ENCODE assay signal across 26 cellular contexts in the genomic region with DNA sequence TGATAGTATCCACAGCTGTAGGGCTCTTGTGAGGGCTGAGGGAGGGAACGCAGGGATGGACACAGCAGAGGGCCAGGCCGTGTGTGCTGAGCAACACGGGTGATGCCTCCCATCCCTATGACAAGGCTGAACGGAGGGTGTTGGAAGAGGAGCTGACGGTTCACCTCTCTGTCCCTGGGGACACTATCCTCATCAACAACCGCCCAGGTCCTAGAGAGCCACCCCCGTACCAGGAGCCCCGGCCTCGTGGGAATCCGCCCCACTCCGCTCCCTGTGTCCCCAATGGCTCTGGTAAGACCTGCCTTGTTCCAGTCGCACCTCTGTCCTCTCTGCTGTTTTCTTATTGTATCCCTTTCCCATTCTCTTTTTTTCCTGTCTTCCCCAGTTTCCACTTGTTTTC. TPM values are rescaled to one million over a fixed set of nuclear protein-coding genes. Genes with fewer than 3 reads are reported as not detected.
"Had no signal": no experiment of that assay in that cellular context is flagged by ENCODE, and none has a peak within 500 bp of the region (broad histone marks: within the 10 kb centered on the region; RNA-seq: fewer than 3 reads in every experiment).

No MANE protein-coding gene starts in this region.

- H3K4me3 ChIP-seq: cardiac muscle cell, SK-N-MC had no signal

- DNase-seq: activated CD4-positive, alpha-beta T cell treated with anti-CD3 and anti-CD28 coated beads for 48 hours; activated CD4-positive, alpha-beta T cell treated with anti-CD3 and anti-CD28 coated beads, Interleukin-2, amount 50 U/mL, for 4 hours; activated CD4-positive, CD25-positive, alpha-beta regulatory T cell treated with anti-CD3 and anti-CD28 coated beads, Interleukin-2, amount 50 U/mL, for 72 hours; activated CD8-positive, alpha-beta memory T cell treated with anti-CD3 and anti-CD28 coated beads, Interleukin-2, amount 50 U/mL, for 48 hours; activated CD8-positive, alpha-beta T cell treated with anti-CD3 and anti-CD28 coated beads, Interleukin-2, amount 10 ng/mL, durations not matched to agents 7 days and 5 days; activated T-cell treated with anti-CD3 and anti-CD28 coated beads, Interleukin-2, amount 50 U/mL, for 1 hour; KG1; NCI-H1092; NCI-H1417; NCI-H1694; NCI-H2029; NCI-H2107; NCI-H446; NCI-H524; PC-3; SW 1271 had no signal

- ATAC-seq: activated CD8-positive, alpha-beta T cell treated with anti-CD3 and anti-CD28 coated beads, Interleukin-2, amount 10 ng/mL, durations not matched to agents 7 days and 5 days; PC-3; WTC11 had no signal

- FAIRE-seq: RCC 7860 had no signal

- H3K4me3 Mint-ChIP-seq: activated CD8-positive, alpha-beta T cell treated with anti-CD3 and anti-CD28 coated beads, Interleukin-2, amount 10 ng/mL, durations not matched to agents 7 days and 5 days; activated naive CD4-positive, alpha-beta T cell treated with anti-CD3 and anti-CD28 coated beads, Interleukin-2, amount 50 U/mL, for 24 hours; WTC11 had no signal

- H3K27me3 ChIP-seq: cardiac muscle cell had no signal

- H3K4me1 Mint-ChIP-seq: activated naive CD4-positive, alpha-beta T cell treated with anti-CD3 and anti-CD28 coated beads, Interleukin-2, amount 50 U/mL, for 24 hours had no signal

- H3K27ac Mint-ChIP-seq: activated CD8-positive, alpha-beta T cell treated with anti-CD3 and anti-CD28 coated beads, Interleukin-2, amount 10 ng/mL, durations not matched to agents 7 days and 5 days; activated naive CD4-positive, alpha-beta T cell treated with anti-CD3 and anti-CD28 coated beads, Interleukin-2, amount 50 U/mL, for 24 hours; IgD-negative memory B cell; WTC11 had no signal

- H3K9me3 Mint-ChIP-seq: activated naive CD4-positive, alpha-beta T cell treated with anti-CD3 and anti-CD28 coated beads, Interleukin-2, amount 50 U/mL, for 24 hours; IgD-negative memory B cell; WTC11 had no signal

- H3K27me3 Mint-ChIP-seq: activated naive CD4-positive, alpha-beta T cell treated with anti-CD3 and anti-CD28 coated beads, Interleukin-2, amount 50 U/mL, for 24 hours had no signal

- H3K27ac ChIP-seq: cardiac muscle cell, SK-N-MC had no signal

RNA-seq across cellular contexts. Expression of gene SFTA2, which starts 37.6 kb away (rescaled TPM):
- total RNA-seq: activated CD8-positive, alpha-beta T cell treated with anti-CD3 and anti-CD28 coated beads, Interleukin-2, amount 10 ng/mL, durations not matched to agents 7 days and 5 days; aorta; cardiac muscle cell; LHCN-M2; M059J; PC-3; T-helper 1 cell treated with Interleukin-12 subunit alpha and Interleukin-12 subunit beta and Interleukin-4 antibody, amounts not matched to agents 30 ng/mL and 1 ng/mL, for 36 hours; WTC11 had no signal

RNA-seq across cellular contexts. Expression of gene MUCL3, which starts 46.4 kb away (rescaled TPM):
- total RNA-seq: activated CD8-positive, alpha-beta T cell treated with anti-CD3 and anti-CD28 coated beads, Interleukin-2, amount 10 ng/mL, durations not matched to agents 7 days and 5 days; aorta; cardiac muscle cell; LHCN-M2; M059J; T-helper 1 cell treated with Interleukin-12 subunit alpha and Interleukin-12 subunit beta and Interleukin-4 antibody, amounts not matched to agents 30 ng/mL and 1 ng/mL, for 36 hours had no signal
- polyA plus RNA-seq: cardiac muscle cell, IgD-negative memory B cell had no signal
